In the genomic region with DNA sequence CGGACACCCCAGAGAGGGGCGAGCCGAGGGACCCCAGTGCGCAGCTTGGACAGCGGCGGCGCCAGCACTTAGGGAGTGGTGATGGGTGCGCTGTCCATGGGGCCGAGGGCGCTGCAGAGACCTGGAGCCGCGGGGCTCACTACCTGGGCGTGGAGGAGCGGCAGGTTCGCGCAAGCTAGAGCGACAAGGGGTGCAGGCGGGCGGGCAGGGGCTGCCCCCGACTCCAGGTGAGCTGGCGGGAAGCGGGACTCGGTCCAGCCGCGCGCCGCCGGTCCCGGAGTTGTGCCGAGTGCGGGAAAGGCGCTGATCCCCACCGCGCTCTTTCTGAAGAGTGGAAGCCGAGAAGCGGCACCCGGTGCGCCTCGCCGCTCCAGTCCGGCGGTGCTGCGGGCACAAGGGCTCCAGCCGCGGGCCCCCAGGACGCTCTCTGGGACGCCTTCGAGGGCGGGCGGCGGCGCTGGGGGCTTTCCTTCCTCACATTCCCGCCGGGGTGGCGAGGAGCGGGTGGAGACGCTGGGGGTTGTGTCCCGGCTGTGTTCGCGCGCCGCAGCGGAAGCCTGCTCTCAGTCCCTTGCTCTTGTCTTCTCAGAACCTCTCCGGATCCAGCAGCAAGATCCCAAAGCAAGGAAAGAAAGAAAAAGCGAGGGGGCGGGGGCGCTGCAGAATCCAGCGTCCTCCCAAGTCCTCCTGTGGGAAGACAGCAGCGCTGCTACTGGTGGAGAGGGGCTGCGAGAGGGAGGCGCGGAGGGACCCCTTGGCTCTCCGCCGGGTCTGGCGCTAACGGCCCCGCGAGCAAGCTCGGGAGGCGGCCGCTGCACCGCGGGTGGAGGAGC, we compare ENCODE assay signal across 8 cellular contexts. TPM values are rescaled to one million over a fixed set of nuclear protein-coding genes. Genes with fewer than 3 reads are reported as not detected.
A peak's percentile ranks its signal among the peaks of the same experiment; 100 is the strongest.
DNase-seq lines count a peak whose midpoint lies in the region; TF ChIP-seq lines count a peak whose summit lies in the region.

Gene B3GAT2 (minus strand): TSS at position 610 of the 833 bp plus-strand sequence. CDS start 631 bp downstream, outside the sequence.

- H3K9me2 ChIP-seq in PC-9 (ENCODE audit: insufficient read depth), result no peaks in the 10 kb centered on the region; the same call in 1 of the 2 replicates

- H3K27me3 ChIP-seq in PC-9 (ENCODE audit: insufficient read depth, low read depth), result peaks cover 14% of the 10 kb centered on the region

- H3F3A ChIP-seq in PC-9 (ENCODE audit: insufficient read depth, low read depth), result no peaks in the 10 kb centered on the region

- no TSS peak for BruUV-seq in PC-9 (replicated peaks; lab: Mats Ljungman, UMichigan)

- intact Hi-C loops in PC-9 (cut with micrococcal nuclease; ENCODE audit: unreplicated experiment) (loop anchor here (5.0 to 10.0 kb wide), 3 partner anchors 434 to 732 kb away; no protein-coding TSS in a partner anchor), lower leg skin (cut with DNase I; ENCODE audit: low total_unique reads) (no loop called here)

- H3K27ac ChIP-seq in PC-9 (no peak within 1 kb of the TSS), coronary artery (no peak within 1 kb of the TSS), temporal lobe (ENCODE audit: low read depth, low read length) (no peak within 1 kb of the TSS)

- no peaks in the 10 kb centered on the region for H3K79me2 ChIP-seq in PC-9 (ENCODE audit: low read depth)

- no peaks in the 10 kb centered on the region for H3K9me3 ChIP-seq in PC-9 (ENCODE audit: insufficient read depth, low read depth)

- CTCF ChIA-PET in HEK293T (lab: Yijun Ruan, JAX) (interaction anchor here (0.9 to 1.6 kb wide), 9 partner anchors 15 to 735 kb away, joined by 3 to 10 read pairs (median 4); no protein-coding TSS in a partner anchor), PC-9 (lab: Charles Lee) (interaction anchor here (1.1 to 1.8 kb wide), 3 partner anchors 250 to 736 kb away, joined by 4 to 8 read pairs (median 7); no protein-coding TSS in a partner anchor)

- peak within 1 kb of the TSS; percentile 64 for H3K4me2 ChIP-seq in PC-9

- H4K20me1 ChIP-seq in PC-9 (ENCODE audit: insufficient read depth), result no peaks in the 10 kb centered on the region

- no peak within 1 kb of the TSS for H2AFZ ChIP-seq in PC-9

- in situ Hi-C loops in G401 (cut with HindIII; ENCODE audit: low sequenced_read_pairs), result no loop called here

- DNase-seq in NCI-H2081 (lab: John Stamatoyannopoulos, UW) (peak; percentile 32 to 44), NCI-H2081 treated with DMSO at 0.1 percent for 48 hours (lab: John Stamatoyannopoulos, UW) (no peak), HEK293T (ENCODE audit: extremely low spot score) (peak; percentile 15), PC-9 (no peak), coronary artery (ENCODE audit: low spot score) (no peak), lower leg skin (ENCODE audit: low spot score in 2 of 2) (no peak), G401 (ENCODE audit: low spot score) (no peak)

- POLR2A ChIA-PET in HEK293T (lab: Yijun Ruan, JAX), result no interaction called here
- POLR2A ChIA-PET in PC-9 (lab: Charles Lee; ENCODE audit: unreplicated experiment), result no interaction called here

- TF ChIP-seq CTCF in PC-9 (conservative IDR thresholded peaks at IDR 0.05) (no peak), coronary artery (IDR thresholded peaks at IDR 0.05) (no peak), lower leg skin (IDR thresholded peaks at IDR 0.05) (no peak)

- 0 to 2% methylated on average over 39 to 55 of the region's 83 CpGs for WGBS in lower leg skin, 2 donors

- H3K4me3 ChIP-seq in PC-9 (peak within 1 kb of the TSS; percentile 8; the same call in 1 of the 2 replicates), coronary artery (peak within 1 kb of the TSS; percentile 76), lower leg skin (ENCODE audit: low read depth, poor library complexity, severe bottlenecking) (peak within 1 kb of the TSS; percentile 16)

- no peaks in the 10 kb centered on the region for H3K36me3 ChIP-seq in PC-9 (ENCODE audit: low read depth)

- no peak for TF ChIP-seq POLR2A in lower leg skin (IDR thresholded peaks at IDR 0.05)

- H3K4me1 ChIP-seq in PC-9 (replicated peaks; ENCODE audit: insufficient read depth), result no peaks in the 10 kb centered on the region

TF ChIP-seq in HEK293T, 16 proteins besides CTCF, POLR2A, EP300 and RAD21:
- TF ChIP-seq ZNF384 (IDR thresholded peaks at IDR 0.05) (no peak), CTBP1 (IDR thresholded peaks at IDR 0.05; ENCODE audit: borderline replicate concordance) (no peak), ELF4 (IDR thresholded peaks at IDR 0.05) (no peak), L3MBTL2 (conservative IDR thresholded peaks at IDR 0.05) (no peak), HDGF (IDR thresholded peaks at IDR 0.05; ENCODE audit: borderline replicate concordance) (no peak)

RNA-seq across cellular contexts. Expression of gene B3GAT2, which starts in this region (rescaled TPM):
- total RNA-seq in PC-9 (2021) (not detected in 2 replicates), lower leg skin (not detected), temporal lobe (23.4 TPM)
- 0.07 and 0.43 TPM in 2 replicates for total RNA-seq in G401 (2014; rRNA removed; shearing (Covaris generic))

Comparison
In these comparisons a context has a peak if more than half of its experiments do, and no peak if none do; other contexts are left out.
1. RNA of gene B3GAT2 (total RNA-seq): 23.4 TPM in temporal lobe (single experiment); 0.07 to 0.43 TPM in G401, not detected in PC-9 and not detected in lower leg skin; every median in the first group is over 10 times any median in the second.
2. DNase-seq: peak in NCI-H2081 (2 of 2) and HEK293T (single experiment); none in NCI-H2081 treated with DMSO at 0.1 percent for 48 hours (single experiment), PC-9 (0 of 2), coronary artery (single experiment), lower leg skin (0 of 2) and G401 (single experiment).
3. H3K4me3 ChIP-seq: peak in every context shown above with its lines; median percentile 76 in coronary artery; 16 in lower leg skin; 8 in PC-9.